ENCODE assay signal across 9 cellular contexts in genomic region chr4:704971-705277, GRCh38. TPM values are rescaled to one million over a fixed set of nuclear protein-coding genes. Genes with fewer than 3 reads are reported as not detected.
DNase-seq lines count a peak whose midpoint lies in the region; ATAC-seq, FAIRE-seq and TF ChIP-seq lines count a peak whose summit lies in the region.
"Had no signal": no experiment of that assay in that cellular context is flagged by ENCODE, and none has a peak within 500 bp of the region (broad histone marks: within the 10 kb centered on the region; RNA-seq: fewer than 3 reads in every experiment).

No MANE protein-coding gene starts in this region.

- H3K9me1 ChIP-seq in keratinocyte (ENCODE audit: control insufficient read depth, extremely low read depth, insufficient read depth, low read length) = peaks cover 4% of the 10 kb centered on the region

- no peaks in the 10 kb centered on the region for H4K20me1 ChIP-seq in keratinocyte (ENCODE audit: control insufficient read depth, extremely low read depth, insufficient read depth, low read length)

- dilution Hi-C loops in keratinocyte (cut with MboI; ENCODE audit: extremely low pct_ligation_motif_present, low sequenced_read_pairs) = no loop called here

- FAIRE-seq in keratinocyte (lab: Jason Lieb, UNC) = no peak
- FAIRE-seq: A204.1 had no signal

- peaks cover 23% of the 10 kb centered on the region for H3K4me1 ChIP-seq in keratinocyte (ENCODE audit: control insufficient read depth, extremely low read depth, insufficient read depth, low read length)

- no peaks in the 10 kb centered on the region for H3K9me3 Mint-ChIP-seq in T-helper 2 cell treated with Interferon-gamma antibody and Interleukin-4, amounts not matched to agents 5 μg/mL and 100 μg/mL, for 36 hours
- H3K9me3 Mint-ChIP-seq in activated CD8-positive, alpha-beta T cell treated with anti-CD3 and anti-CD28 coated beads, Interleukin-2, amount 10 ng/mL, durations not matched to agents 7 days and 5 days (ENCODE audit: insufficient read depth) = no peaks in the 10 kb centered on the region
- H3K9me3 Mint-ChIP-seq in stimulated activated memory B cell treated with anti-CD40 and anti-IgM and Interleukin-4, amounts not matched to agents 10 μg/mL and 1 μg/mL and 100 μg/mL, for 72 hours = peaks cover 3% of the 10 kb centered on the region

- H3K4me2 ChIP-seq in keratinocyte (ENCODE audit: control insufficient read depth, extremely low read depth, insufficient read depth, low read depth, low read length) = peak overlapping the region; percentile 92

- peak overlapping the region; percentile 67 for H3K27ac ChIP-seq in keratinocyte (ENCODE audit: control insufficient read depth, insufficient read depth, low read length)

- H3K79me2 ChIP-seq in keratinocyte (ENCODE audit: control insufficient read depth, insufficient read depth, low read length) = peaks cover 34% of the 10 kb centered on the region

- POLR2A ChIA-PET in activated CD8-positive, alpha-beta T cell treated with anti-CD3 and anti-CD28 coated beads, Interleukin-2, amount 10 ng/mL, durations not matched to agents 7 days and 5 days (lab: Charles Lee) = interaction anchor here (0.6 to 1.0 kb wide), 2 partner anchors 12 to 31 kb away, joined by 5 read pairs; partner anchors contain the start of genes ATP5ME and MYL5

- peaks cover 0 to 2% of the 10 kb centered on the region in 2 experiments for H3K36me3 ChIP-seq in keratinocyte (ENCODE audit: control insufficient read depth in 2 of 2, extremely low read depth in 1 of 2, insufficient read depth in 2 of 2, low read length in 2 of 2)

- peak overlapping the region; percentile 87 for H3K4me3 Mint-ChIP-seq in T-helper 2 cell treated with Interferon-gamma antibody and Interleukin-4, amounts not matched to agents 5 μg/mL and 100 μg/mL, for 36 hours
- peak overlapping the region; percentile 71 for H3K4me3 Mint-ChIP-seq in activated CD8-positive, alpha-beta T cell treated with anti-CD3 and anti-CD28 coated beads, Interleukin-2, amount 10 ng/mL, durations not matched to agents 7 days and 5 days
- peak overlapping the region; percentile 91 for H3K4me3 Mint-ChIP-seq in stimulated activated memory B cell treated with anti-CD40 and anti-IgM and Interleukin-4, amounts not matched to agents 10 μg/mL and 1 μg/mL and 100 μg/mL, for 72 hours

- DNase-seq in T-helper 2 cell treated with Interferon-gamma antibody and Interleukin-4, amounts not matched to agents 5 μg/mL and 100 μg/mL, for 36 hours (ENCODE audit: low spot score) = no peak
- DNase-seq in T-helper 2 cell (no peak), keratinocyte (ENCODE audit: low read depth, low spot score) (no peak), NCI-H187 (lab: John Stamatoyannopoulos, UW) (no peak), Kasumi-1 (lab: John Stamatoyannopoulos, UW) (no peak)
- DNase-seq in activated CD8-positive, alpha-beta T cell treated with anti-CD3 and anti-CD28 coated beads, Interleukin-2, amount 10 ng/mL, durations not matched to agents 7 days and 5 days = no peak

- H3K27me3 Mint-ChIP-seq in T-helper 2 cell treated with Interferon-gamma antibody and Interleukin-4, amounts not matched to agents 5 μg/mL and 100 μg/mL, for 36 hours (ENCODE audit: low read depth) = no peaks in the 10 kb centered on the region
- H3K27me3 Mint-ChIP-seq in activated CD8-positive, alpha-beta T cell treated with anti-CD3 and anti-CD28 coated beads, Interleukin-2, amount 10 ng/mL, durations not matched to agents 7 days and 5 days (ENCODE audit: low read depth) = peaks cover 5% of the 10 kb centered on the region
- H3K27me3 Mint-ChIP-seq in stimulated activated memory B cell treated with anti-CD40 and anti-IgM and Interleukin-4, amounts not matched to agents 10 μg/mL and 1 μg/mL and 100 μg/mL, for 72 hours = no peaks in the 10 kb centered on the region

- H3K4me3 ChIP-seq in keratinocyte (ENCODE audit: control insufficient read depth in 2 of 3, extremely low read depth in 1 of 3, insufficient read depth in 2 of 3, low read depth in 1 of 3, low read length in 3 of 3) = peak overlapping the region; percentile 61 to 96 (median 69)

- no peaks in the 10 kb centered on the region for H3K27me3 ChIP-seq in keratinocyte (ENCODE audit: control insufficient read depth, extremely low read depth, insufficient read depth, low read length)

- no peak overlapping the region for H2AFZ ChIP-seq in keratinocyte (ENCODE audit: control insufficient read depth, low read length)

- TF ChIP-seq CTCF in keratinocyte (optimal IDR thresholded peaks at IDR 0.05 in 1 of 3, IDR thresholded peaks at IDR 0.05 in 1 of 3, conservative IDR thresholded peaks at IDR 0.05 in 1 of 3; ENCODE audit: extremely low read depth in 1 of 3, insufficient read depth in 2 of 3, low read length in 3 of 3) = no peak

- H3K9me3 ChIP-seq in keratinocyte (ENCODE audit: control insufficient read depth, low read depth, low read length) = no peaks in the 10 kb centered on the region

- CTCF ChIA-PET in activated CD8-positive, alpha-beta T cell treated with anti-CD3 and anti-CD28 coated beads, Interleukin-2, amount 10 ng/mL, durations not matched to agents 7 days and 5 days (lab: Charles Lee) = no interaction called here

- peak overlapping the region; percentile 68 for H3K9ac ChIP-seq in keratinocyte (ENCODE audit: control insufficient read depth, extremely low read depth, insufficient read depth, low read length)

- H3K4me1 Mint-ChIP-seq in T-helper 2 cell treated with Interferon-gamma antibody and Interleukin-4, amounts not matched to agents 5 μg/mL and 100 μg/mL, for 36 hours (ENCODE audit: low read depth) = peaks cover 17% of the 10 kb centered on the region
- peaks cover 23% of the 10 kb centered on the region for H3K4me1 Mint-ChIP-seq in activated CD8-positive, alpha-beta T cell treated with anti-CD3 and anti-CD28 coated beads, Interleukin-2, amount 10 ng/mL, durations not matched to agents 7 days and 5 days (ENCODE audit: low read depth)
- H3K4me1 Mint-ChIP-seq in stimulated activated memory B cell treated with anti-CD40 and anti-IgM and Interleukin-4, amounts not matched to agents 10 μg/mL and 1 μg/mL and 100 μg/mL, for 72 hours = peaks cover 51% of the 10 kb centered on the region

- ATAC-seq in activated CD8-positive, alpha-beta T cell treated with anti-CD3 and anti-CD28 coated beads, Interleukin-2, amount 10 ng/mL, durations not matched to agents 7 days and 5 days = no peak
- no peak for ATAC-seq in stimulated activated memory B cell treated with anti-CD40 and anti-IgM and Interleukin-4, amounts not matched to agents 10 μg/mL and 1 μg/mL and 100 μg/mL, for 72 hours
- ATAC-seq in GM18502 (IDR thresholded peaks at IDR 0.05; ENCODE audit: poor library complexity, unreplicated experiment) = no peak

- H3K36me3 Mint-ChIP-seq in T-helper 2 cell treated with Interferon-gamma antibody and Interleukin-4, amounts not matched to agents 5 μg/mL and 100 μg/mL, for 36 hours (ENCODE audit: low read depth) = peaks cover 6% of the 10 kb centered on the region
- peaks cover 10% of the 10 kb centered on the region for H3K36me3 Mint-ChIP-seq in activated CD8-positive, alpha-beta T cell treated with anti-CD3 and anti-CD28 coated beads, Interleukin-2, amount 10 ng/mL, durations not matched to agents 7 days and 5 days (ENCODE audit: low read depth)
- H3K36me3 Mint-ChIP-seq in stimulated activated memory B cell treated with anti-CD40 and anti-IgM and Interleukin-4, amounts not matched to agents 10 μg/mL and 1 μg/mL and 100 μg/mL, for 72 hours = peaks cover 5% of the 10 kb centered on the region

- peak overlapping the region; percentile 85 for H3K27ac Mint-ChIP-seq in T-helper 2 cell treated with Interferon-gamma antibody and Interleukin-4, amounts not matched to agents 5 μg/mL and 100 μg/mL, for 36 hours
- no peak overlapping the region for H3K27ac Mint-ChIP-seq in activated CD8-positive, alpha-beta T cell treated with anti-CD3 and anti-CD28 coated beads, Interleukin-2, amount 10 ng/mL, durations not matched to agents 7 days and 5 days
- peak overlapping the region; percentile 87 for H3K27ac Mint-ChIP-seq in stimulated activated memory B cell treated with anti-CD40 and anti-IgM and Interleukin-4, amounts not matched to agents 10 μg/mL and 1 μg/mL and 100 μg/mL, for 72 hours

RNA-seq across cellular contexts. Expression of gene PCGF3, which starts 0.7 kb away (rescaled TPM):
- total RNA-seq in activated CD8-positive, alpha-beta T cell treated with anti-CD3 and anti-CD28 coated beads, Interleukin-2, amount 10 ng/mL, durations not matched to agents 7 days and 5 days = 10 to 100 TPM; 33.5 to 36.2 TPM
- 40.1 to 58.8 TPM (median 42.0 TPM) in 3 replicates for polyA plus RNA-seq in keratinocyte
- polyA plus RNA-seq in keratinocyte (2011; ENCODE audit: low read depth) = 29.2 TPM
- 25.1 and 40.5 TPM in 2 replicates for polyA plus RNA-seq in keratinocyte (2011; cell fraction: cytosol; rRNA removed)
- polyA plus RNA-seq in keratinocyte (2011; cell fraction: nucleus; rRNA removed) = 95.0 and 116 TPM in 2 replicates
- polyA plus RNA-seq in keratinocyte (2012; ENCODE audit: low replicate concordance) = 35.2 and 39.7 TPM in 2 replicates
- polyA minus RNA-seq in keratinocyte = 51.3 to 108 TPM (median 53.1 TPM) in 3 replicates
- polyA minus RNA-seq in keratinocyte (2011; cell fraction: cytosol; rRNA and poly(A)+ RNA removed) = 54.3 TPM
- polyA minus RNA-seq in keratinocyte (2011; cell fraction: nucleus; rRNA and poly(A)+ RNA removed) = 38.6 and 43.2 TPM in 2 replicates

RNA-seq across cellular contexts. Expression of gene SLC49A3, which starts 16.0 kb away (rescaled TPM):
- under 1 TPM; 0.37 to 0.89 TPM for total RNA-seq in activated CD8-positive, alpha-beta T cell treated with anti-CD3 and anti-CD28 coated beads, Interleukin-2, amount 10 ng/mL, durations not matched to agents 7 days and 5 days
- 0.04 to 0.09 TPM in 2 of 3 replicates, not detected in the other for polyA plus RNA-seq in keratinocyte
- 1.4 TPM for polyA plus RNA-seq in keratinocyte (2011; ENCODE audit: low read depth)
- polyA plus RNA-seq in keratinocyte (2011; cell fraction: cytosol; rRNA removed) = not detected in 2 replicates
- 0.09 TPM in 1 of 2 replicates, not detected in the other for polyA plus RNA-seq in keratinocyte (2011; cell fraction: nucleus; rRNA removed)
- 1.0 TPM in 1 of 2 replicates, not detected in the other for polyA plus RNA-seq in keratinocyte (2012; ENCODE audit: low replicate concordance)
- not detected in 3 replicates for polyA minus RNA-seq in keratinocyte
- not detected for polyA minus RNA-seq in keratinocyte (2011; cell fraction: cytosol; rRNA and poly(A)+ RNA removed)
- polyA minus RNA-seq in keratinocyte (2011; cell fraction: nucleus; rRNA and poly(A)+ RNA removed) = not detected in 2 replicates

RNA-seq across cellular contexts. Expression of gene MYL5, which starts 30.6 kb away (rescaled TPM):
- total RNA-seq in activated CD8-positive, alpha-beta T cell treated with anti-CD3 and anti-CD28 coated beads, Interleukin-2, amount 10 ng/mL, durations not matched to agents 7 days and 5 days = 10 to 100 TPM; 11.6 to 19.3 TPM
- 6.4 to 12.5 TPM (median 8.0 TPM) in 3 replicates for polyA plus RNA-seq in keratinocyte
- polyA plus RNA-seq in keratinocyte (2011; ENCODE audit: low read depth) = 5.7 TPM
- 6.8 and 10.3 TPM in 2 replicates for polyA plus RNA-seq in keratinocyte (2011; cell fraction: cytosol; rRNA removed)
- polyA plus RNA-seq in keratinocyte (2011; cell fraction: nucleus; rRNA removed) = 18.3 and 25.5 TPM in 2 replicates
- polyA plus RNA-seq in keratinocyte (2012; ENCODE audit: low replicate concordance) = 6.6 and 8.3 TPM in 2 replicates
- polyA minus RNA-seq in keratinocyte = 3.6 to 7.9 TPM (median 3.9 TPM) in 3 replicates
- not detected for polyA minus RNA-seq in keratinocyte (2011; cell fraction: cytosol; rRNA and poly(A)+ RNA removed)
- polyA minus RNA-seq in keratinocyte (2011; cell fraction: nucleus; rRNA and poly(A)+ RNA removed) = 5.9 and 9.0 TPM in 2 replicates

RNA-seq across cellular contexts. Expression of gene ATP5ME, which starts 30.8 kb away (rescaled TPM):
- 100 to 1,000 TPM; 243 to 267 TPM for total RNA-seq in activated CD8-positive, alpha-beta T cell treated with anti-CD3 and anti-CD28 coated beads, Interleukin-2, amount 10 ng/mL, durations not matched to agents 7 days and 5 days
- polyA plus RNA-seq in keratinocyte = 438 to 506 TPM (median 498 TPM) in 3 replicates
- polyA plus RNA-seq in keratinocyte (2011; ENCODE audit: low read depth) = 767 TPM
- polyA plus RNA-seq in keratinocyte (2011; cell fraction: cytosol; rRNA removed) = 470 and 607 TPM in 2 replicates
- polyA plus RNA-seq in keratinocyte (2011; cell fraction: nucleus; rRNA removed) = 159 and 184 TPM in 2 replicates
- 1,121 and 1,143 TPM in 2 replicates for polyA plus RNA-seq in keratinocyte (2012; ENCODE audit: low replicate concordance)
- 91.8 to 178 TPM (median 141 TPM) in 3 replicates for polyA minus RNA-seq in keratinocyte
- polyA minus RNA-seq in keratinocyte (2011; cell fraction: cytosol; rRNA and poly(A)+ RNA removed) = 241 TPM
- 12.8 and 13.9 TPM in 2 replicates for polyA minus RNA-seq in keratinocyte (2011; cell fraction: nucleus; rRNA and poly(A)+ RNA removed)
